In the genomic region with DNA sequence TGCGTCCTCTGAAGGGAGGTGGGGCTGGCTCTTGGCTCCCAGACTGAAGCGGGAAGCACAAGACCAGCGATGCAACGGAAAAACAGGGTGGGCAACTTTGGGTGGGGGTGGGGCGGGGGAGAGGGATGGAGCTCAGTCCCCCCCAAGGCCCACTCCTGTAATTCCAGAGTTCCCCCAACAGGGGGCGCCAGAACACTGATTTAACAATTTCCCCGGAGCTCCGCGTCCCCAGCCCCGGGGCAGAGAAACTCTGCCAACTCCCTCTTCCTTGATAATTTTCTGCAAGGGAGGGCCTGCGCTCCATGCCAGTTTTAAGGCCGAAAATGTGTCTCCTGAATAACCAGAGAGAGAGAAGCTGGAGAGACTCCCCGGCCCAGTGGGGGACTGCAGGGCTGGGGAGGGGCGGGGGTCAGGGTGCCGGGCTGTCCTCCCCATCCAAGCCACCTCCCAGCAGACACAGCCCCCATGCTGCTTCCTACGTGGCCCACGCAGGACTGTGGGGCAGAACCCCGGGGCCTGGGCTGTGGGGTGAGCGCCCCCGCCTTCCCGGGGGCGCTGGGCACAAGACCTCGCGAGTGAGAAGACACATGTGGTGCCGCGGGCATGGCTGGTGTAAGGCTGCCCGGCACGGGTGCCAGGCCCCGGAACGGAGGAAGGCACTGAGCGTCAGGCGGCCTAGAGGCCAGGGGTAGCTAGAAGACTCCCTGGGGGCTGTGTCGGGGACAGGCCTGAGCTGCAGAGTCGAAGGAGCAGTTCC, we compare ENCODE assay signal across 8 cellular contexts. TPM values are rescaled to one million over a fixed set of nuclear protein-coding genes. Genes with fewer than 3 reads are reported as not detected.
A peak's percentile ranks its signal among the peaks of the same experiment; 100 is the strongest.
DNase-seq lines count a peak whose midpoint lies in the region; ATAC-seq, FAIRE-seq and TF ChIP-seq lines count a peak whose summit lies in the region.

No MANE protein-coding gene starts in this region.

- H3K4me1 ChIP-seq in prostate gland (replicated peaks) (no peaks in the 10 kb centered on the region), vagina (peaks cover 4% of the 10 kb centered on the region)

- H3K4me3 ChIP-seq in prostate gland (no peak overlapping the region), vagina (no peak overlapping the region)

- TF ChIP-seq POLR2A in prostate gland (IDR thresholded peaks at IDR 0.05) = no peak
- TF ChIP-seq POLR2A in vagina (IDR thresholded peaks at IDR 0.05) = no peak

- ATAC-seq in HG02610 (IDR thresholded peaks at IDR 0.05; ENCODE audit: unreplicated experiment) = no peak

- H3K9me3 ChIP-seq in prostate gland (no peaks in the 10 kb centered on the region), vagina (no peaks in the 10 kb centered on the region)

- CTCF ChIA-PET in RWPE1 (lab: Yijun Ruan, JAX) = interaction anchor here (0.5 to 3.7 kb wide), 62 partner anchors 7 to 438 kb away, joined by 3 to 47 read pairs (median 5); a partner anchor contains a TSS

- no peaks in the 10 kb centered on the region for H3K27me3 ChIP-seq in prostate gland (replicated peaks; ENCODE audit: insufficient read depth)
- H3K27me3 ChIP-seq in vagina = no peaks in the 10 kb centered on the region

- POLR2A ChIA-PET in RWPE1 (lab: Yijun Ruan, JAX; ENCODE audit: low non-redundant PET) = interaction anchor here (0.6 kb wide), 1 partner anchor 142 kb away, joined by 8 read pairs; no protein-coding TSS in a partner anchor

- DNase-seq in COLO668 (lab: John Stamatoyannopoulos, UW; ENCODE audit: unreplicated experiment) = peak; percentile 63
- peak; percentile 82 for DNase-seq in HTR-8/SVneo (ENCODE audit: insufficient read length, low spot score)
- DNase-seq in RWPE1 (ENCODE audit: low spot score) = peak; percentile 85
- DNase-seq in activated naive CD4-positive, alpha-beta T cell treated with Interleukin-2 at 50 U/mL for 16 hours = peak; percentile 65
- DNase-seq in head of caudate nucleus = peak; percentile 59 to 89 (median 76)
- DNase-seq in prostate gland (ENCODE audit: low spot score) = peak; percentile 53
- no peak for DNase-seq in vagina (ENCODE audit: extremely low spot score in 2 of 2)

- 43% methylated on average over 30 of the region's 34 CpGs for WGBS in prostate gland

- intact Hi-C loops in head of caudate nucleus (cut with DNase I) = loop anchor here (2.0 to 5.0 kb wide), 2 partner anchors 71 to 140 kb away; a partner anchor contains a TSS
- intact Hi-C loops in prostate gland (cut with DNase I) = loop anchor here (2.0 to 5.0 kb wide), 3 partner anchors 70 to 250 kb away; no protein-coding TSS in a partner anchor
- intact Hi-C loops in vagina (cut with DNase I) = loop anchor here (5.0 kb wide), 1 partner anchor 70 kb away; no protein-coding TSS in a partner anchor

- TF ChIP-seq CTCF in RWPE1 (conservative IDR thresholded peaks at IDR 0.05; ENCODE audit: low read depth) (peak; percentile 79), prostate gland (IDR thresholded peaks at IDR 0.05) (peak; percentile 69 to 96 (median 82)), vagina (IDR thresholded peaks at IDR 0.05) (peak; percentile 59 to 98 (median 59))

- H3K27ac ChIP-seq in RWPE1 (0 out of 2 replicates have a peak overlapping the region, but pooled peaks have one; percentile 15), prostate gland (no peak overlapping the region), vagina (no peak overlapping the region)

- H3K36me3 ChIP-seq in prostate gland (no peaks in the 10 kb centered on the region), vagina (no peaks in the 10 kb centered on the region)

- FAIRE-seq in HTR-8/SVneo (lab: Jason Lieb, UNC) = no peak

RNA-seq across cellular contexts. Expression of a gene that starts 51.4 kb away (rescaled TPM):
- total RNA-seq in prostate gland = 10 to 100 TPM in 1 of 2 donors, under 1 TPM in 1; 0.46 to 10.5 TPM
- total RNA-seq in vagina = 4.7 TPM

Comparison
In these comparisons a context has a peak if more than half of its experiments do, and no peak if none do; other contexts are left out.
1. DNase-seq: peak in COLO668 (single experiment), HTR-8/SVneo (single experiment), RWPE1 (single experiment), activated naive CD4-positive, alpha-beta T cell treated with Interleukin-2 at 50 U/mL for 16 hours (single experiment), head of caudate nucleus (42 of 42) and prostate gland (single experiment); none in vagina (0 of 2).
2. Peak in every context shown above with its lines, with median percentiles within 50 percentile points of each other: CTCF ChIP-seq.